Comparison of ENCODE assay signal across 1 cellular context in genomic region chr7:142854505-142855400, GRCh38.
TF ChIP-seq lines count a peak whose summit lies in the region.

Gene EPHB6, plus strand, starts transcription at chr7:142855076. Its CDS starts 8,152 bp downstream, at chr7:142863228.

TF ChIP-seq in K562, 482 proteins besides CTCF, POLR2A, EP300 and RAD21 (continued from another document and continues in another):
- no peak for TF ChIP-seq RERE (CRISPR knock-in tag; IDR thresholded peaks at IDR 0.05; ENCODE audit: borderline replicate concordance)
- 0 out of 2 replicates have a peak, but pooled peaks have one; percentile 53 for TF ChIP-seq ZNF282 (CRISPR knock-in tag; IDR thresholded peaks at IDR 0.05)
- no peak for TF ChIP-seq THRB (CRISPR knock-in tag; conservative IDR thresholded peaks at IDR 0.05)
- no peak for TF ChIP-seq ZNF280B (CRISPR knock-in tag; IDR thresholded peaks at IDR 0.05)
- no peak for TF ChIP-seq ETV1 (tag; conservative IDR thresholded peaks at IDR 0.05; ENCODE audit: low read depth)
- TF ChIP-seq HMGN3 (IDR thresholded peaks at IDR 0.05; ENCODE audit: borderline replicate concordance, extremely low read depth, insufficient read length, low read depth, low read length): peak; percentile 32
- TF ChIP-seq LCOR (CRISPR knock-in tag; IDR thresholded peaks at IDR 0.05): no peak
- TF ChIP-seq ZNF518B (CRISPR knock-in tag; IDR thresholded peaks at IDR 0.05): no peak
- no peak for TF ChIP-seq HNRNPH1 (optimal IDR thresholded peaks at IDR 0.05; ENCODE audit: low read depth, low read length)
- no peak for TF ChIP-seq BACH1 (tag; IDR thresholded peaks at IDR 0.05)
- 0 out of 4 replicates have a peak, but pooled peaks of 1 of the 2 experiments have one; percentile 29 for TF ChIP-seq MLLT1 (IDR thresholded peaks at IDR 0.05)
- no peak for TF ChIP-seq MED1 (CRISPR knock-in tag; IDR thresholded peaks at IDR 0.05; ENCODE audit: borderline replicate concordance)
- TF ChIP-seq SFPQ (IDR thresholded peaks at IDR 0.05; ENCODE audit: low read depth, low read length): no peak
- TF ChIP-seq ATF7 (IDR thresholded peaks at IDR 0.05): no peak
- TF ChIP-seq YY1 (IDR thresholded peaks at IDR 0.05; ENCODE audit: borderline replicate concordance in 1 of 3, control insufficient read depth in 1 of 3, extremely low read depth in 1 of 3, insufficient read depth in 3 of 3, insufficient read length in 1 of 3, insufficient replicate concordance in 2 of 3, low read depth in 1 of 3, low read length in 2 of 3): peak in 1 of 3 experiments; percentile 23
- peak; percentile 99 for TF ChIP-seq HNRNPLL (IDR thresholded peaks at IDR 0.05; ENCODE audit: low read depth, low read length, poor library complexity, severe bottlenecking)
- no peak for TF ChIP-seq MECOM (CRISPR knock-in tag; IDR thresholded peaks at IDR 0.05)
- no peak for TF ChIP-seq SRSF3 (IDR thresholded peaks at IDR 0.05; ENCODE audit: insufficient read depth, low read length)
- no peak for TF ChIP-seq ZNF41 (CRISPR knock-in tag; conservative IDR thresholded peaks at IDR 0.05)
- TF ChIP-seq MEF2A (IDR thresholded peaks at IDR 0.05; ENCODE audit: control insufficient read depth, low read depth, low read length): no peak
- no peak for TF ChIP-seq E2F8 (IDR thresholded peaks at IDR 0.05; ENCODE audit: low read depth, partially characterized antibody)
- no peak for TF ChIP-seq TFE3 (CRISPR knock-in tag; IDR thresholded peaks at IDR 0.05)
- peak; percentile 84 for TF ChIP-seq RB1 (IDR thresholded peaks at IDR 0.05; ENCODE audit: low read depth)
- TF ChIP-seq ZNF695 (CRISPR knock-in tag; IDR thresholded peaks at IDR 0.05): no peak
- TF ChIP-seq ZBTB9 (CRISPR knock-in tag; IDR thresholded peaks at IDR 0.05): no peak
